ENCODE assay signal across 11 cellular contexts in the genomic region with DNA sequence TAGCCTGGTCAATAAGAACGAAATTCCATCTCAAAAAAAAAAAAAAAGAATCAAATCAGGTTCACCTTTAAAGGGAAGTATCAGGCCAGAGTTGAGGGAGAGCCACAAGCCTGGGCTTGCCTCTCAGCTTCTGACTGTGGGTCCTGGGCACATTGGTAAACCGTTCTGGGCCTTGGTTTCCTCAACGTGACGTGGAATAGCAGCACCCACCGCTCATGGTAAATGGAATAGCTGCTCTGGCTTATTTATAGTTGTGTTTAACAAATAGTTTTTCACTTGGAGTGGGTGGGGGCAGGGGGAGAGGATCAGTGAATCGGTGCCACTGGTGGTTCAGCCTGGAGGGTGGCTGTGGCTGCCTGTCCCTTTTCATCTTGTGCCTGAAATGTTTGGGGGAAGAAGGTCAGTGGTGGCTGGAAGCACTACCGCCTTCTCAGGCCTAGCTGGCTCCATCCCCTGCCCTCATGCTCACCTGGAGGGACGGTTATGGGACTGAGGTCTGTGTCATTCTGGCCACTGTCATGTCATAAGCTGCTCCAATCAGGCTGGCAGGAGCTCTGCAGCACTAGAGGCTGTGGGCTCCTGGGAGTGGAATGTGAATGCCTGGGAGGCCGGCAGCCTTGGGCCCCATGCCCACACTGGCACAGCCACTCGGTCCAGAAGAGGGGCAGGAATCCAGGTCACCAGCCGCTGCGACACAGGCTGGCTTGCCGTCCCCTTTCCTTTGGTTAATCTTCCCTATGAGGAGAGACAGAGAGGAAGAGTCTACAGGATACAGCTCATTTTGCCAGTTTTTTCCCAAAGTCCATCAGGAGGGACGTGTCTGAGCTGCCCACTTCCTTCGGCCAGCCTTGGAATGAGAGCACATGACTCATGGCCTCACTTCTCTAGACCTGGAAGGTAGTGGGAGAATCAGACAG. TPM values are rescaled to one million over a fixed set of nuclear protein-coding genes. Genes with fewer than 3 reads are reported as not detected.
DNase-seq lines count a peak whose midpoint lies in the region; ATAC-seq, FAIRE-seq and TF ChIP-seq lines count a peak whose summit lies in the region.
"Had no signal": no experiment of that assay in that cellular context is flagged by ENCODE, and none has a peak within 500 bp of the region (broad histone marks: within the 10 kb centered on the region; RNA-seq: fewer than 3 reads in every experiment).

No MANE protein-coding gene starts in this region.

- H3K4me3 ChIP-seq in mammary epithelial cell (replicated peaks in 1 of 3; ENCODE audit: insufficient read depth in 1 of 3, low read depth in 2 of 3, low read length in 3 of 3) (peak overlapping the region in 1 of 3 experiments; percentile 1), lung (no peak overlapping the region), thymus (ENCODE audit: low read length) (no peak overlapping the region), MM.1S (ENCODE audit: low read length) (no peak overlapping the region)

- peak overlapping the region; percentile 53 for H3K4me2 ChIP-seq in mammary epithelial cell (ENCODE audit: insufficient read depth, low read depth, low read length)
- no peak overlapping the region for H3K4me2 ChIP-seq in MM.1S (ENCODE audit: low read depth, low read length)

- H3K9ac ChIP-seq in mammary epithelial cell (ENCODE audit: insufficient read depth, low read length) (peak overlapping the region; percentile 56), MM.1S (ENCODE audit: low read length) (no peak overlapping the region)

- peak; percentile 15 for DNase-seq in SKM-1 (lab: John Stamatoyannopoulos, UW; ENCODE audit: unreplicated experiment)
- DNase-seq in SKM-1 treated with dmso at 0.1 percent for 144 hours (lab: John Stamatoyannopoulos, UW; ENCODE audit: unreplicated experiment), result no peak
- peak; percentile 85 for DNase-seq in mammary epithelial cell
- DNase-seq in lung (ENCODE audit: low spot score), result peak; percentile 78
- no peak for DNase-seq in effector CD8-positive, alpha-beta T cell (lab: John Stamatoyannopoulos, UW)
- DNase-seq in urothelium cell line (ENCODE audit: low spot score), result no peak
- DNase-seq in MM.1S, result no peak
- DNase-seq: ACHN, KG1 had no signal

- no peak for FAIRE-seq in urothelium cell line (lab: Jason Lieb, UNC)

- no peaks in the 10 kb centered on the region for H3K36me3 ChIP-seq in mammary epithelial cell (ENCODE audit: insufficient read depth, low read length)
- no peaks in the 10 kb centered on the region for H3K36me3 ChIP-seq in lung (ENCODE audit: control insufficient read depth in 2 of 2, insufficient read depth in 2 of 2, low read length in 2 of 2)
- no peaks in the 10 kb centered on the region for H3K36me3 ChIP-seq in thymus (ENCODE audit: control insufficient read depth, insufficient read depth)
- no peaks in the 10 kb centered on the region for H3K36me3 ChIP-seq in MM.1S (replicated peaks; ENCODE audit: insufficient read depth, low read length)

- dilution Hi-C loops in mammary epithelial cell (cut with HindIII; ENCODE audit: low sequenced_read_pairs), result no loop called here

- no peak for ATAC-seq in lung (ENCODE audit: insufficient read depth, low FRiP score)

- H3K9me3 ChIP-seq in mammary epithelial cell (replicated peaks; ENCODE audit: insufficient read depth, low read length), result no peaks in the 10 kb centered on the region
- no peaks in the 10 kb centered on the region for H3K9me3 ChIP-seq in lung (ENCODE audit: control insufficient read depth in 2 of 2, insufficient read depth in 1 of 2, low read length in 1 of 2)
- no peaks in the 10 kb centered on the region for H3K9me3 ChIP-seq in thymus (ENCODE audit: control insufficient read depth)
- no peaks in the 10 kb centered on the region for H3K9me3 ChIP-seq in MM.1S (replicated peaks; ENCODE audit: insufficient read depth, low read length)

- H3F3A ChIP-seq in MM.1S (ENCODE audit: insufficient read depth, low read length), result no peaks in the 10 kb centered on the region

- BruUV-seq in mammary epithelial cell (replicated peaks; lab: Mats Ljungman, UMichigan), result TSS peak; percentile 52

- peak overlapping the region; percentile 23 for H2AFZ ChIP-seq in mammary epithelial cell (ENCODE audit: low read depth, low read length)
- H2AFZ ChIP-seq in MM.1S (ENCODE audit: low read length), result no peak overlapping the region

- WGBS in mammary epithelial cell (ENCODE audit: low coverage, missing lambda C conversion rate), result 15% methylated on average over 11 of the region's 15 CpGs
- WGBS in lung, 2 donors, result 50 to 75% methylated on average over 15 of the region's 15 CpGs
- WGBS in thymus, result 96% methylated on average over 15 of the region's 15 CpGs

- H3K4me1 ChIP-seq in mammary epithelial cell (ENCODE audit: insufficient read depth, low read length) (peaks cover 73% of the 10 kb centered on the region), lung (ENCODE audit: control insufficient read depth in 2 of 2, insufficient read depth in 2 of 2, low read length in 2 of 2) (peaks cover 16 to 46% of the 10 kb centered on the region in 2 donors), thymus (ENCODE audit: control insufficient read depth, insufficient read depth, low read length) (peaks cover 70% of the 10 kb centered on the region), MM.1S (ENCODE audit: low read length) (no peaks in the 10 kb centered on the region)

- H3K79me2 ChIP-seq in mammary epithelial cell (ENCODE audit: insufficient read depth, low read length), result no peaks in the 10 kb centered on the region
- no peaks in the 10 kb centered on the region for H3K79me2 ChIP-seq in MM.1S (ENCODE audit: low read length)

- CTCF ChIA-PET in mammary epithelial cell (lab: Charles Lee; ENCODE audit: low non-redundant PET), result interaction anchor here (0.6 to 1.7 kb wide), 2 partner anchors 22 to 97 kb away, joined by 4 to 30 read pairs; no protein-coding TSS in a partner anchor

- TF ChIP-seq CTCF in mammary epithelial cell (conservative IDR thresholded peaks at IDR 0.05 in 1 of 2, IDR thresholded peaks at IDR 0.05 in 1 of 2; ENCODE audit: extremely low read depth in 1 of 2, insufficient read depth in 1 of 2, low read depth in 1 of 2, low read length in 2 of 2) (no peak), lung (IDR thresholded peaks at IDR 0.05; ENCODE audit: control extremely low read depth, extremely low read depth) (no peak), MM.1S (IDR thresholded peaks at IDR 0.05; ENCODE audit: low read length) (no peak)

- intact Hi-C loops in mammary epithelial cell (cut with micrococcal nuclease), result loop anchor here (1.0 kb wide), 1 partner anchor 22 kb away; no protein-coding TSS in a partner anchor

- H3K27ac ChIP-seq in mammary epithelial cell (ENCODE audit: insufficient read depth, low read depth, low read length) (peak overlapping the region; percentile 86), lung (ENCODE audit: low read depth in 1 of 2, low read length in 1 of 2) (peak overlapping the region in 1 of 2 donors; percentile 85), thymus (ENCODE audit: low read depth) (peak overlapping the region; percentile 56), MM.1S (ENCODE audit: low read length) (no peak overlapping the region)

- H4K20me1 ChIP-seq in mammary epithelial cell (ENCODE audit: insufficient read depth, low read length) (no peaks in the 10 kb centered on the region), MM.1S (ENCODE audit: insufficient read depth, low read length) (no peaks in the 10 kb centered on the region)

- no peaks in the 10 kb centered on the region for H3K27me3 ChIP-seq in mammary epithelial cell (ENCODE audit: insufficient read depth, low read length)
- no peaks in the 10 kb centered on the region for H3K27me3 ChIP-seq in lung (ENCODE audit: control insufficient read depth, insufficient read depth)
- no peaks in the 10 kb centered on the region for H3K27me3 ChIP-seq in thymus (ENCODE audit: control insufficient read depth, insufficient read depth)
- peaks cover 21% of the 10 kb centered on the region for H3K27me3 ChIP-seq in MM.1S (replicated peaks; ENCODE audit: insufficient read depth, low read length)

- in situ Hi-C loops in mammary epithelial cell (cut with MboI; ENCODE audit: low sequenced_read_pairs in 2 of 2), result no loop called here

- no peaks in the 10 kb centered on the region for H3K9me2 ChIP-seq in MM.1S (replicated peaks; ENCODE audit: insufficient read depth, low read length)

RNA-seq across cellular contexts. Expression of a gene that starts 27.0 kb away (rescaled TPM):
- under 1 TPM in 1 of 2 donors, not detected in 1; 0.17 TPM for total RNA-seq in mammary epithelial cell
- 0.20 TPM for polyA plus RNA-seq in mammary epithelial cell
- polyA minus RNA-seq in mammary epithelial cell, result not detected
- 1 to 10 TPM; 1.8 to 4.0 TPM for total RNA-seq in lung
- polyA plus RNA-seq in lung, result 1 to 10 TPM; 2.1 to 5.9 TPM
- 102 TPM for polyA plus RNA-seq in thymus
- total RNA-seq: progenitor cell of endocrine pancreas had no signal

RNA-seq across cellular contexts. Expression of a gene that starts 36.9 kb away (rescaled TPM):
- total RNA-seq in mammary epithelial cell, result 100 to 1,000 TPM; 170 to 608 TPM
- polyA plus RNA-seq in mammary epithelial cell, result 120 TPM
- polyA minus RNA-seq in mammary epithelial cell, result 1,186 TPM
- total RNA-seq in lung, result 1 to 10 TPM in 1 of 2 donors, under 1 TPM in 1; 0.17 to 6.8 TPM
- 1 to 10 TPM; 2.0 to 2.3 TPM for polyA plus RNA-seq in lung
- polyA plus RNA-seq in thymus, result 24.8 TPM
- total RNA-seq: progenitor cell of endocrine pancreas had no signal

Comparison
In these comparisons a context has a peak if more than half of its experiments do, and no peak if none do; other contexts are left out.
1. DNase-seq: peak in SKM-1 (single experiment), mammary epithelial cell (single experiment) and lung (single experiment); none in SKM-1 treated with dmso at 0.1 percent for 144 hours (single experiment), effector CD8-positive, alpha-beta T cell (single experiment), urothelium cell line (single experiment) and MM.1S (single experiment).
2. RNA of a gene that starts 27.0 kb away (polyA plus RNA-seq): 102 TPM in thymus (single experiment); 2.1 to 5.9 TPM in lung and 0.20 TPM in mammary epithelial cell (single experiment); every median in the first group is over 10 times any median in the second.